Comparison of ENCODE assay signal across 14 cellular contexts in genomic region chr3:4570840-4571621, GRCh38.
A peak's percentile ranks its signal among the peaks of the same experiment; 100 is the strongest.
DNase-seq lines count a peak whose midpoint lies in the region; ATAC-seq and TF ChIP-seq lines count a peak whose summit lies in the region.
"Had no signal": no experiment of that assay in that cellular context is flagged by ENCODE, and none has a peak within 500 bp of the region (broad histone marks: within the 10 kb centered on the region; RNA-seq: fewer than 3 reads in every experiment).

No MANE protein-coding gene starts in this region.

- H3K9me3 ChIP-seq in parathyroid adenoma (ENCODE audit: control insufficient read depth, low read length): no peaks in the 10 kb centered on the region

- H3K36me3 ChIP-seq in parathyroid adenoma (ENCODE audit: control insufficient read depth, insufficient read depth, low read length): no peaks in the 10 kb centered on the region
- no peaks in the 10 kb centered on the region for H3K36me3 ChIP-seq in mesendoderm (ENCODE audit: control insufficient read depth, insufficient read depth, low read length)

- no CpG with 5 or more reads among the region's 7 CpGs for WGBS in mesendoderm (ENCODE audit: extremely low coverage, insufficient coverage, low lambda C conversion rate)

- no peak for TF ChIP-seq CTCF in parathyroid adenoma (IDR thresholded peaks at IDR 0.05)

- H3K27me3 ChIP-seq in parathyroid adenoma (ENCODE audit: control insufficient read depth, insufficient read depth, low read length) (no peaks in the 10 kb centered on the region), mesendoderm (ENCODE audit: insufficient read depth, low read length, poor library complexity) (no peaks in the 10 kb centered on the region)

- no peak overlapping the region for H2BK5ac ChIP-seq in mesendoderm (ENCODE audit: low read length)

- no peak overlapping the region for H2BK120ac ChIP-seq in mesendoderm (ENCODE audit: low read depth, low read length)

- H3K27ac ChIP-seq in parathyroid adenoma (peak overlapping the region; percentile 29), mesendoderm (ENCODE audit: low read depth, low read length) (no peak overlapping the region)

- H3K4me1 Mint-ChIP-seq in activated CD8-positive, alpha-beta memory T cell treated with anti-CD3 and anti-CD28 coated beads, Interleukin-2, amount 10 ng/mL, durations not matched to agents 7 days and 5 days: peaks cover 11% of the 10 kb centered on the region
- peaks cover 46 to 65% (median 58%) of the 10 kb centered on the region in 3 donors for H3K4me1 Mint-ChIP-seq in IgD-negative memory B cell
- peaks cover 16% of the 10 kb centered on the region for H3K4me1 Mint-ChIP-seq in activated T-helper 17 cell treated with anti-CD3 and anti-CD28 coated beads, Interleukin-2, amount 50 U/mL, for 72 hours

- no peak overlapping the region for H2AK5ac ChIP-seq in mesendoderm (ENCODE audit: low read length)

- no peak overlapping the region for H3K4me3 Mint-ChIP-seq in activated CD8-positive, alpha-beta memory T cell treated with anti-CD3 and anti-CD28 coated beads, Interleukin-2, amount 10 ng/mL, durations not matched to agents 7 days and 5 days
- H3K4me3 Mint-ChIP-seq in IgD-negative memory B cell: no peak overlapping the region
- no peak overlapping the region for H3K4me3 Mint-ChIP-seq in activated T-helper 17 cell treated with anti-CD3 and anti-CD28 coated beads, Interleukin-2, amount 50 U/mL, for 72 hours
- H3K4me3 Mint-ChIP-seq: H9, WTC11 had no signal

- H3K79me2 ChIP-seq in parathyroid adenoma: peaks cover 17% of the 10 kb centered on the region
- no peaks in the 10 kb centered on the region for H3K79me2 ChIP-seq in mesendoderm (ENCODE audit: control insufficient read depth, insufficient read depth, low read length)

- no peaks in the 10 kb centered on the region for H3K9me3 Mint-ChIP-seq in activated CD8-positive, alpha-beta memory T cell treated with anti-CD3 and anti-CD28 coated beads, Interleukin-2, amount 10 ng/mL, durations not matched to agents 7 days and 5 days (ENCODE audit: low read depth)
- H3K9me3 Mint-ChIP-seq in IgD-negative memory B cell: no peaks in the 10 kb centered on the region
- H3K9me3 Mint-ChIP-seq in activated T-helper 17 cell treated with anti-CD3 and anti-CD28 coated beads, Interleukin-2, amount 50 U/mL, for 72 hours: no peaks in the 10 kb centered on the region
- H3K9me3 Mint-ChIP-seq: H9, WTC11 had no signal

- no peak overlapping the region for H3K23ac ChIP-seq in mesendoderm (ENCODE audit: low read length)

- no peak overlapping the region for H3K18ac ChIP-seq in mesendoderm (ENCODE audit: low read length)

- peak; percentile 49 for DNase-seq in activated CD8-positive, alpha-beta memory T cell treated with anti-CD3 and anti-CD28 coated beads, Interleukin-2, amount 10 ng/mL, durations not matched to agents 7 days and 5 days
- DNase-seq in activated CD8-positive, alpha-beta memory T cell treated with anti-CD3 and anti-CD28 coated beads, Interleukin-2, amount 50 U/mL, for 4 hours: no peak
- DNase-seq in mesendoderm: no peak
- DNase-seq in glomerular visceral epithelial cell (ENCODE audit: extremely low spot score): no peak
- DNase-seq: 8988T, amniotic stem cell, H9, hippocampal formation had no signal

- peaks cover 5% of the 10 kb centered on the region for H3K36me3 Mint-ChIP-seq in activated CD8-positive, alpha-beta memory T cell treated with anti-CD3 and anti-CD28 coated beads, Interleukin-2, amount 10 ng/mL, durations not matched to agents 7 days and 5 days
- peaks cover 2% of the 10 kb centered on the region for H3K36me3 Mint-ChIP-seq in IgD-negative memory B cell
- no peaks in the 10 kb centered on the region for H3K36me3 Mint-ChIP-seq in activated T-helper 17 cell treated with anti-CD3 and anti-CD28 coated beads, Interleukin-2, amount 50 U/mL, for 72 hours (ENCODE audit: low read depth)
- H3K36me3 Mint-ChIP-seq: WTC11 had no signal

- no peak overlapping the region for H3K9ac ChIP-seq in parathyroid adenoma
- no peak overlapping the region for H3K9ac ChIP-seq in mesendoderm (ENCODE audit: low read length)

- H3K4ac ChIP-seq in mesendoderm (ENCODE audit: low read depth, low read length): no peak overlapping the region

- H3K4me2 ChIP-seq in parathyroid adenoma (ENCODE audit: low read length): no peak overlapping the region
- no peak overlapping the region for H3K4me2 ChIP-seq in mesendoderm (ENCODE audit: low read length)

- H3K27ac Mint-ChIP-seq in activated CD8-positive, alpha-beta memory T cell treated with anti-CD3 and anti-CD28 coated beads, Interleukin-2, amount 10 ng/mL, durations not matched to agents 7 days and 5 days: peak overlapping the region; percentile 11
- peak overlapping the region in 2 of 3 donors; percentile 60 to 76 for H3K27ac Mint-ChIP-seq in IgD-negative memory B cell
- H3K27ac Mint-ChIP-seq in activated T-helper 17 cell treated with anti-CD3 and anti-CD28 coated beads, Interleukin-2, amount 50 U/mL, for 72 hours: no peak overlapping the region
- H3K27ac Mint-ChIP-seq: H9, WTC11 had no signal

- ATAC-seq in activated CD8-positive, alpha-beta memory T cell treated with anti-CD3 and anti-CD28 coated beads, Interleukin-2, amount 10 ng/mL, durations not matched to agents 7 days and 5 days: peak; percentile 66
- peak; percentile 42 for ATAC-seq in activated T-helper 17 cell treated with anti-CD3 and anti-CD28 coated beads, Interleukin-2, amount 50 U/mL, for 72 hours (replicated peaks)
- no peak for ATAC-seq in GM18858 (IDR thresholded peaks at IDR 0.05; ENCODE audit: unreplicated experiment)
- ATAC-seq: sciatic nerve had no signal

- H4K8ac ChIP-seq in mesendoderm (ENCODE audit: low read depth, low read length): no peak overlapping the region

- H3K27me3 Mint-ChIP-seq in activated CD8-positive, alpha-beta memory T cell treated with anti-CD3 and anti-CD28 coated beads, Interleukin-2, amount 10 ng/mL, durations not matched to agents 7 days and 5 days: no peaks in the 10 kb centered on the region
- H3K27me3 Mint-ChIP-seq in IgD-negative memory B cell: no peaks in the 10 kb centered on the region
- H3K27me3 Mint-ChIP-seq in activated T-helper 17 cell treated with anti-CD3 and anti-CD28 coated beads, Interleukin-2, amount 50 U/mL, for 72 hours: no peaks in the 10 kb centered on the region

- H4K5ac ChIP-seq in mesendoderm (ENCODE audit: low read length): no peak overlapping the region

- H2AFZ ChIP-seq in parathyroid adenoma: no peak overlapping the region

- no peak overlapping the region for H3K56ac ChIP-seq in mesendoderm (ENCODE audit: low read length)

- no peaks in the 10 kb centered on the region for H3K79me1 ChIP-seq in mesendoderm (ENCODE audit: low read length)

- H3K4me3 ChIP-seq in parathyroid adenoma (ENCODE audit: low read depth, low read length) (no peak overlapping the region), mesendoderm (ENCODE audit: low read length) (no peak overlapping the region)

- H3K4me1 ChIP-seq in parathyroid adenoma: peaks cover 25% of the 10 kb centered on the region
- no peaks in the 10 kb centered on the region for H3K4me1 ChIP-seq in mesendoderm (ENCODE audit: control insufficient read depth, low read depth, low read length)

- CTCF ChIA-PET in activated CD8-positive, alpha-beta memory T cell treated with anti-CD3 and anti-CD28 coated beads, Interleukin-2, amount 10 ng/mL, durations not matched to agents 7 days and 5 days (lab: Charles Lee): interaction anchor here (0.9 to 1.6 kb wide), 3 partner anchors 11 to 52 kb away, joined by 3 to 5 read pairs (median 3); no protein-coding TSS in a partner anchor

- H2BK15ac ChIP-seq in mesendoderm (replicated peaks; ENCODE audit: low read depth): no peak overlapping the region
